In genomic region chr6:161482517-161482903, GRCh38 we compare ENCODE assay signal across 2 cellular contexts.
A peak's percentile ranks its signal among the peaks of the same experiment; 100 is the strongest.
TF ChIP-seq lines count a peak whose summit lies in the region.

No MANE protein-coding gene starts in this region.

TF ChIP-seq in H1, 55 proteins besides CTCF, POLR2A, EP300 and RAD21:
- no peak for TF ChIP-seq GABPA (IDR thresholded peaks at IDR 0.05; ENCODE audit: borderline replicate concordance, insufficient read depth, low read length)
- 0 out of 2 replicates have a peak, but pooled peaks have one; percentile 17 for TF ChIP-seq MAX (IDR thresholded peaks at IDR 0.05)

TF ChIP-seq in HepG2, 621 proteins besides CTCF, POLR2A, EP300 and RAD21:
- no peak for TF ChIP-seq RXRB (CRISPR knock-in tag; IDR thresholded peaks at IDR 0.05; ENCODE audit: borderline replicate concordance)
- no peak for TF ChIP-seq MEIS1 (CRISPR knock-in tag; IDR thresholded peaks at IDR 0.05; ENCODE audit: borderline replicate concordance)
- TF ChIP-seq MNT (IDR thresholded peaks at IDR 0.05): peak; percentile 65
